In the genomic region with DNA sequence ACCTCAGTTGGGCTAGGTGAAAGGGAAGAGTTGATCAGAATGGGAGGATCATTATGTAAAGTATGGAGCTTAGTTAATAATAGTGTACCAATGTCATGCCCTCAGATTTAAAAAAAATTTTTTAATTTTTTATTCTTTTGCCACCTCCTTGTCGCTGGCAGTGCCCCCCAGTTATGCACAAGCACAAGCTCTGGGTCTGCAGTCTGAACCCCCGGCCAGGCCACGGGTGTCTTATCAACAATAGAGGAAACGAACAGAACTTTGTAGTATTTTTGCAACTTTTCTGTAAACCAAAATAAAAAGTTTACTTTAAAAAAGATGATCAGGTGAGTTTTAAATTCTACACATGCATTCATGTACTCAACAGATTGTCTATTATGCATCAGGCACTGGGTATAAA, we compare ENCODE assay signal across 11 cellular contexts. TPM values are rescaled to one million over a fixed set of nuclear protein-coding genes. Genes with fewer than 3 reads are reported as not detected.
DNase-seq lines count a peak whose midpoint lies in the region; ATAC-seq and TF ChIP-seq lines count a peak whose summit lies in the region.
"Had no signal": no experiment of that assay in that cellular context is flagged by ENCODE, and none has a peak within 500 bp of the region (broad histone marks: within the 10 kb centered on the region; RNA-seq: fewer than 3 reads in every experiment).

No MANE protein-coding gene starts in this region.

- peak overlapping the region; percentile 66 for H3K27ac ChIP-seq in CD4-positive, alpha-beta memory T cell (ENCODE audit: low read depth, low read length)
- H3K27ac ChIP-seq in lower lobe of right lung = no peak overlapping the region

- H3K27ac Mint-ChIP-seq in CD4-positive, alpha-beta memory T cell = peak overlapping the region; percentile 37 to 96 (median 87)
- peak overlapping the region in 2 of 3 donors; percentile 87 to 94 for H3K27ac Mint-ChIP-seq in IgD-negative memory B cell
- peak overlapping the region; percentile 90 for H3K27ac Mint-ChIP-seq in activated naive CD8-positive, alpha-beta T cell treated with anti-CD3 and anti-CD28 coated beads, Interleukin-2, amount 50 U/mL, for 24 hours
- no peak overlapping the region for H3K27ac Mint-ChIP-seq in nephron progenitor cell

- DNase-seq in CD4-positive, alpha-beta memory T cell = no peak
- DNase-seq in activated naive CD8-positive, alpha-beta T cell treated with anti-CD3 and anti-CD28 coated beads, Interleukin-2, amount 50 U/mL, for 24 hours = no peak
- no peak for DNase-seq in nephron progenitor cell
- no peak for DNase-seq in DMS79 (lab: John Stamatoyannopoulos, UW)
- no peak for DNase-seq in lower lobe of right lung
- DNase-seq in HCEC 1CT = no peak
- DNase-seq in SHP77 (lab: John Stamatoyannopoulos, UW) = no peak
- DNase-seq: COR-L47, NCI-H2171 treated with DMSO at 0.1 percent for 48 hours had no signal

- peak overlapping the region in 1 of 2 donors; percentile 63 for H3K4me3 ChIP-seq in CD4-positive, alpha-beta memory T cell (ENCODE audit: low read length in 2 of 2)
- H3K4me3 ChIP-seq in lower lobe of right lung = no peak overlapping the region

- POLR2A ChIA-PET in CD4-positive, alpha-beta memory T cell (lab: Charles Lee; ENCODE audit: partially characterized antibody) = interaction anchor here (1.1 to 4.6 kb wide), 13 partner anchors 11 to 802 kb away, joined by 3 to 78 read pairs (median 9); a partner anchor contains a TSS

- intact Hi-C loops in CD4-positive, alpha-beta memory T cell (cut with micrococcal nuclease) = loop anchor here (1.0 to 5.0 kb wide), 9 partner anchors 27 to 843 kb away; a partner anchor contains a TSS
- intact Hi-C loops in lower lobe of right lung (cut with DNase I) = no loop called here

- CTCF ChIA-PET in CD4-positive, alpha-beta memory T cell (lab: Charles Lee; ENCODE audit: partially characterized antibody) = interaction anchor here (1.3 to 5.7 kb wide), 6 partner anchors 10 to 37 kb away, joined by 3 to 43 read pairs (median 8); no protein-coding TSS in a partner anchor

- no peak for ATAC-seq in activated naive CD8-positive, alpha-beta T cell treated with anti-CD3 and anti-CD28 coated beads, Interleukin-2, amount 50 U/mL, for 24 hours
- ATAC-seq in lower lobe of right lung = no peak

- TF ChIP-seq CTCF in nephron progenitor cell (IDR thresholded peaks at IDR 0.05) (no peak), lower lobe of right lung (IDR thresholded peaks at IDR 0.05) (no peak)

- H3K4me3 Mint-ChIP-seq in CD4-positive, alpha-beta memory T cell = peak overlapping the region; percentile 77 to 97 (median 91)
- H3K4me3 Mint-ChIP-seq in IgD-negative memory B cell (peak overlapping the region; percentile 93 to 99 (median 96)), nephron progenitor cell (peak overlapping the region; percentile 85)
- peak overlapping the region; percentile 87 for H3K4me3 Mint-ChIP-seq in activated naive CD8-positive, alpha-beta T cell treated with anti-CD3 and anti-CD28 coated beads, Interleukin-2, amount 50 U/mL, for 24 hours

- H3K36me3 ChIP-seq in CD4-positive, alpha-beta memory T cell (ENCODE audit: insufficient read depth, low read length) = no peaks in the 10 kb centered on the region
- no peaks in the 10 kb centered on the region for H3K36me3 ChIP-seq in lower lobe of right lung

- peaks cover 17 to 53% (median 35%) of the 10 kb centered on the region in 4 donors for H3K4me1 Mint-ChIP-seq in CD4-positive, alpha-beta memory T cell
- H3K4me1 Mint-ChIP-seq in IgD-negative memory B cell = peaks cover 15 to 34% (median 32%) of the 10 kb centered on the region in 3 donors
- peaks cover 55% of the 10 kb centered on the region for H3K4me1 Mint-ChIP-seq in activated naive CD8-positive, alpha-beta T cell treated with anti-CD3 and anti-CD28 coated beads, Interleukin-2, amount 50 U/mL, for 24 hours
- peaks cover 57% of the 10 kb centered on the region for H3K4me1 Mint-ChIP-seq in nephron progenitor cell

- H3K4me1 ChIP-seq in CD4-positive, alpha-beta memory T cell (ENCODE audit: insufficient read depth, low read length) = peaks cover 37% of the 10 kb centered on the region
- peaks cover 37% of the 10 kb centered on the region for H3K4me1 ChIP-seq in lower lobe of right lung

- no peaks in the 10 kb centered on the region for H3K36me3 Mint-ChIP-seq in CD4-positive, alpha-beta memory T cell
- H3K36me3 Mint-ChIP-seq in IgD-negative memory B cell = no peaks in the 10 kb centered on the region
- H3K36me3 Mint-ChIP-seq in activated naive CD8-positive, alpha-beta T cell treated with anti-CD3 and anti-CD28 coated beads, Interleukin-2, amount 50 U/mL, for 24 hours (ENCODE audit: low read depth) = no peaks in the 10 kb centered on the region
- H3K36me3 Mint-ChIP-seq in nephron progenitor cell (ENCODE audit: low read depth) = no peaks in the 10 kb centered on the region

- H3K27me3 ChIP-seq in CD4-positive, alpha-beta memory T cell (ENCODE audit: insufficient read depth, low read length) = no peaks in the 10 kb centered on the region
- H3K27me3 ChIP-seq in lower lobe of right lung (ENCODE audit: low read depth) = no peaks in the 10 kb centered on the region

- no peaks in the 10 kb centered on the region for H3K27me3 Mint-ChIP-seq in CD4-positive, alpha-beta memory T cell
- H3K27me3 Mint-ChIP-seq in IgD-negative memory B cell (no peaks in the 10 kb centered on the region), nephron progenitor cell (ENCODE audit: low read depth, poor library complexity) (peaks cover 26% of the 10 kb centered on the region)
- H3K27me3 Mint-ChIP-seq in activated naive CD8-positive, alpha-beta T cell treated with anti-CD3 and anti-CD28 coated beads, Interleukin-2, amount 50 U/mL, for 24 hours = no peaks in the 10 kb centered on the region

- peaks cover 0 to 2% (median 0%) of the 10 kb centered on the region in 8 donors for H3K9me3 Mint-ChIP-seq in CD4-positive, alpha-beta memory T cell
- H3K9me3 Mint-ChIP-seq in IgD-negative memory B cell = no peaks in the 10 kb centered on the region
- no peaks in the 10 kb centered on the region for H3K9me3 Mint-ChIP-seq in activated naive CD8-positive, alpha-beta T cell treated with anti-CD3 and anti-CD28 coated beads, Interleukin-2, amount 50 U/mL, for 24 hours
- H3K9me3 Mint-ChIP-seq in nephron progenitor cell = no peaks in the 10 kb centered on the region

- no peaks in the 10 kb centered on the region for H3K9me3 ChIP-seq in CD4-positive, alpha-beta memory T cell (ENCODE audit: control insufficient read depth in 1 of 2, low read length in 2 of 2)
- H3K9me3 ChIP-seq in lower lobe of right lung = no peaks in the 10 kb centered on the region

RNA-seq across cellular contexts. Expression of a gene that starts 1.4 kb away (rescaled TPM):
- total RNA-seq in CD4-positive, alpha-beta memory T cell = 10 to 100 TPM; 20.4 to 23.1 TPM
- polyA plus RNA-seq in CD4-positive, alpha-beta memory T cell = 1 to 10 TPM; 4.3 to 5.6 TPM
- polyA plus RNA-seq in IgD-negative memory B cell = 31.5 TPM
- 129 TPM for total RNA-seq in lower lobe of right lung

RNA-seq across cellular contexts. Expression of a gene that starts 27.7 kb away (rescaled TPM):
- total RNA-seq in CD4-positive, alpha-beta memory T cell = 10 to 100 TPM; 93.5 to 93.9 TPM
- 10 to 100 TPM; 38.9 to 83.0 TPM for polyA plus RNA-seq in CD4-positive, alpha-beta memory T cell
- 75.5 TPM for polyA plus RNA-seq in IgD-negative memory B cell
- total RNA-seq in lower lobe of right lung = 79.0 TPM

RNA-seq across cellular contexts. Expression of a gene that starts 51.9 kb away (rescaled TPM):
- not detected for total RNA-seq in CD4-positive, alpha-beta memory T cell
- not detected for polyA plus RNA-seq in CD4-positive, alpha-beta memory T cell
- not detected for polyA plus RNA-seq in IgD-negative memory B cell
- total RNA-seq in lower lobe of right lung = not detected
- total RNA-seq: frontal cortex had no signal
